24 cellular contexts compared by ENCODE assay signal in the genomic region with DNA sequence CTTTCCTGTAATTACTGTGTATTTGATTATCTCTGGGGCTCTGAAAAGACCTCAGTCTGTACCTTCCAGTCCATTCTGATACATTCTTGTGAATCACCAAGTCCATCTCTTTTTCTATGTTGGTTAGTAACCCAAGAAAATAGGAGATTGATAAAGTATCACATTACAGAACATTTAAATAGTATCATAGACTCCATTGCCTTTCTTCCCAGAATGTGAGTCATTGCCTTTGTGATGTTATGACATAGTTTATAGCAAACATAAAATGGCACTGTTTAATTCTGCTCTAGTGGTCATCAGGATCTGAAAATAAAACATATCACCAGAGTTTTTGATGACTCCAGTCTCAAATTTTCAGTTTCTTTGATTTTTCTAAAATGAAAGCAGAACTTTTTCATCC.
"Had no signal": no experiment of that assay in that cellular context is flagged by ENCODE, and none has a peak within 500 bp of the region (broad histone marks: within the 10 kb centered on the region; RNA-seq: fewer than 3 reads in every experiment).

No MANE protein-coding gene starts in this region.

- H3K9me3 ChIP-seq: left ventricle myocardium inferior, sigmoid colon, upper lobe of right lung had no signal

- H3K4me3 ChIP-seq: left ventricle myocardium inferior, sigmoid colon, spleen, upper lobe of right lung had no signal

- DNase-seq: activated CD4-positive, alpha-beta memory T cell treated with anti-CD3 and anti-CD28 coated beads, Interleukin-2, amount 10 ng/mL, durations not matched to agents 7 days and 5 days; activated CD4-positive, alpha-beta T cell treated with anti-CD3 and anti-CD28 coated beads for 48 hours; activated CD4-positive, CD25-positive, alpha-beta regulatory T cell; activated CD8-positive, alpha-beta memory T cell treated with anti-CD3 and anti-CD28 coated beads, Interleukin-2, amount 10 ng/mL, durations not matched to agents 7 days and 5 days; amniotic stem cell; dermis blood vessel endothelial cell; effector memory CD4-positive, alpha-beta T cell; foreskin keratinocyte; glutamatergic neuron; hypothalamus; kidney; left ventricle myocardium inferior; mammary epithelial cell; midbrain; nephron progenitor cell; nucleus accumbens; sigmoid colon; spleen; stimulated activated CD4-positive, alpha-beta T cell treated with anti-CD3 and anti-CD28 coated beads, Interleukin-4, amount 100 ng/mL, for 4 hours; T-helper 1 cell; T-helper 9 cell; upper lobe of right lung had no signal

- H3K36me3 ChIP-seq: left ventricle myocardium inferior, sigmoid colon, spleen, upper lobe of right lung had no signal

- H3K4me3 Mint-ChIP-seq: activated CD4-positive, alpha-beta memory T cell treated with anti-CD3 and anti-CD28 coated beads, Interleukin-2, amount 10 ng/mL, durations not matched to agents 7 days and 5 days; activated CD8-positive, alpha-beta memory T cell treated with anti-CD3 and anti-CD28 coated beads, Interleukin-2, amount 10 ng/mL, durations not matched to agents 7 days and 5 days; activated naive CD8-positive, alpha-beta T cell; nephron progenitor cell; stimulated activated memory B cell treated with anti-CD40 and anti-IgM and Interleukin-4, amounts not matched to agents 10 μg/mL and 1 μg/mL and 100 μg/mL, for 72 hours had no signal

- H3K9me3 Mint-ChIP-seq: nephron progenitor cell had no signal

- H3K27me3 Mint-ChIP-seq: activated CD4-positive, alpha-beta memory T cell treated with anti-CD3 and anti-CD28 coated beads, Interleukin-2, amount 10 ng/mL, durations not matched to agents 7 days and 5 days; activated CD8-positive, alpha-beta memory T cell treated with anti-CD3 and anti-CD28 coated beads, Interleukin-2, amount 10 ng/mL, durations not matched to agents 7 days and 5 days; stimulated activated memory B cell treated with anti-CD40 and anti-IgM and Interleukin-4, amounts not matched to agents 10 μg/mL and 1 μg/mL and 100 μg/mL, for 72 hours had no signal

- H3K4me1 ChIP-seq: foreskin keratinocyte, left ventricle myocardium inferior, sigmoid colon, spleen, upper lobe of right lung had no signal

- H3K4me1 Mint-ChIP-seq: activated CD4-positive, alpha-beta memory T cell treated with anti-CD3 and anti-CD28 coated beads, Interleukin-2, amount 10 ng/mL, durations not matched to agents 7 days and 5 days; activated CD8-positive, alpha-beta memory T cell treated with anti-CD3 and anti-CD28 coated beads, Interleukin-2, amount 10 ng/mL, durations not matched to agents 7 days and 5 days; nephron progenitor cell; stimulated activated memory B cell treated with anti-CD40 and anti-IgM and Interleukin-4, amounts not matched to agents 10 μg/mL and 1 μg/mL and 100 μg/mL, for 72 hours had no signal

- ATAC-seq: activated CD8-positive, alpha-beta memory T cell treated with anti-CD3 and anti-CD28 coated beads, Interleukin-2, amount 10 ng/mL, durations not matched to agents 7 days and 5 days; foreskin keratinocyte; stimulated activated memory B cell treated with anti-CD40 and anti-IgM and Interleukin-4, amounts not matched to agents 10 μg/mL and 1 μg/mL and 100 μg/mL, for 72 hours; upper lobe of right lung had no signal

- H3K36me3 Mint-ChIP-seq: activated CD8-positive, alpha-beta memory T cell treated with anti-CD3 and anti-CD28 coated beads, Interleukin-2, amount 10 ng/mL, durations not matched to agents 7 days and 5 days; activated naive CD8-positive, alpha-beta T cell; stimulated activated memory B cell treated with anti-CD40 and anti-IgM and Interleukin-4, amounts not matched to agents 10 μg/mL and 1 μg/mL and 100 μg/mL, for 72 hours had no signal

- H3K27ac Mint-ChIP-seq: activated CD4-positive, alpha-beta memory T cell treated with anti-CD3 and anti-CD28 coated beads, Interleukin-2, amount 10 ng/mL, durations not matched to agents 7 days and 5 days; activated CD8-positive, alpha-beta memory T cell treated with anti-CD3 and anti-CD28 coated beads, Interleukin-2, amount 10 ng/mL, durations not matched to agents 7 days and 5 days; activated naive CD8-positive, alpha-beta T cell; nephron progenitor cell; stimulated activated memory B cell treated with anti-CD40 and anti-IgM and Interleukin-4, amounts not matched to agents 10 μg/mL and 1 μg/mL and 100 μg/mL, for 72 hours had no signal
